Comparison of ENCODE assay signal across 11 cellular contexts in the genomic region with DNA sequence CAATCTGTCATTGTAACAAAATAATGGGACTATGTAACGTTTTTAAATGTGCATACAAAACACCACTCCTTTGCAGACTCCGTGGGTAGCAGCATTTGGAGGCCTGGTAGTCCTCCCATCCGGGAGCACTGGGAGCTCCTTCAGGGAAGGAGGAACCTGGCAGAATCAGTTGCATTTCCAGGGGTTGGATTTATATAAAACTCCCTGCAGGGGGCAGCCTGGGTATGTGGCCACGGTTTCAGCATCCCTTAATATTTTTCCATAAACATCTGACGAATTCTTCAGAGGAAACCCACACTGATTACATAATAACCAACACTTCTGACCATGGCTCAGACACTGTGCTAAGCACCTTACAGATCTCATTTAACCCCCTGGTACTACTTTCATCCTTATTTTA. TPM values are rescaled to one million over a fixed set of nuclear protein-coding genes. Genes with fewer than 3 reads are reported as not detected.
DNase-seq lines count a peak whose midpoint lies in the region; ATAC-seq, FAIRE-seq and TF ChIP-seq lines count a peak whose summit lies in the region.
"Had no signal": no experiment of that assay in that cellular context is flagged by ENCODE, and none has a peak within 500 bp of the region (broad histone marks: within the 10 kb centered on the region; RNA-seq: fewer than 3 reads in every experiment).

No MANE protein-coding gene starts in this region.

- DNase-seq in BE2C (peak; percentile 17), HTR-8/SVneo (ENCODE audit: insufficient read length, low spot score) (peak; percentile 25), mammary epithelial cell (peak; percentile 46), RCC 7860 (ENCODE audit: low spot score) (no peak), glutamatergic neuron (no peak), H9 (no peak)
- DNase-seq: activated naive CD4-positive, alpha-beta T cell had no signal

- H3K79me2 ChIP-seq in mammary epithelial cell (ENCODE audit: insufficient read depth, low read length): no peaks in the 10 kb centered on the region
- no peaks in the 10 kb centered on the region for H3K79me2 ChIP-seq in H9 (ENCODE audit: insufficient read depth, low read length)

- ATAC-seq in HG02870 (IDR thresholded peaks at IDR 0.05; ENCODE audit: unreplicated experiment): no peak

- H3K27ac Mint-ChIP-seq in glutamatergic neuron (ENCODE audit: unreplicated experiment) (no peak overlapping the region), H9 (no peak overlapping the region; a peak in 1 of 7 replicates)

- no peak overlapping the region for H2AK5ac ChIP-seq in H9 (ENCODE audit: insufficient read length, low read length)

- H3K4me1 Mint-ChIP-seq in glutamatergic neuron (ENCODE audit: low read depth, unreplicated experiment) (peaks cover 8% of the 10 kb centered on the region), H9 (peaks cover 9 to 10% of the 10 kb centered on the region in 2 experiments)

- H4K91ac ChIP-seq in H9 (ENCODE audit: insufficient read length, low read depth, low read length): no peak overlapping the region

- H3K4me3 Mint-ChIP-seq in glutamatergic neuron (ENCODE audit: unreplicated experiment) (no peak overlapping the region), H9 (no peak overlapping the region)

- H4K5ac ChIP-seq in H9 (ENCODE audit: insufficient read length, low read depth, low read length): no peak overlapping the region

- TF ChIP-seq CTCF in BE2C (IDR thresholded peaks at IDR 0.05; ENCODE audit: low read depth, low read length) (peak; percentile 49), mammary epithelial cell (conservative IDR thresholded peaks at IDR 0.05 in 1 of 2, IDR thresholded peaks at IDR 0.05 in 1 of 2; ENCODE audit: extremely low read depth in 1 of 2, insufficient read depth in 1 of 2, low read depth in 1 of 2, low read length in 2 of 2) (peak; percentile 23 to 40), liver (IDR thresholded peaks at IDR 0.05; ENCODE audit: low read depth, low read length, missing input control) (peak; percentile 15), glutamatergic neuron (IDR thresholded peaks at IDR 0.05; ENCODE audit: partially characterized antibody, unreplicated experiment) (no peak), H9 (conservative IDR thresholded peaks at IDR 0.05) (no peak; the same call in 2 of the 3 replicates)

- no TSS peak for BruUV-seq in mammary epithelial cell (replicated peaks; lab: Mats Ljungman, UMichigan)

- dilution Hi-C loops in mammary epithelial cell (cut with HindIII; ENCODE audit: low sequenced_read_pairs): loop anchor here (5.0 to 10.0 kb wide), 2 partner anchors 58 to 491 kb away; no protein-coding TSS in a partner anchor

- H3K4me2 ChIP-seq in mammary epithelial cell (ENCODE audit: insufficient read depth, low read depth, low read length) (no peak overlapping the region), H9 (ENCODE audit: insufficient read depth, insufficient read length, low read length) (no peak overlapping the region)

- no peak overlapping the region for H2BK20ac ChIP-seq in H9 (ENCODE audit: low read depth, low read length, poor library complexity, severe bottlenecking)

- H3K36me3 ChIP-seq in BE2C: no peaks in the 10 kb centered on the region
- no peaks in the 10 kb centered on the region for H3K36me3 ChIP-seq in mammary epithelial cell (ENCODE audit: insufficient read depth, low read length)
- no peaks in the 10 kb centered on the region for H3K36me3 ChIP-seq in liver (ENCODE audit: control insufficient read depth in 4 of 4, insufficient read depth in 3 of 4, low read depth in 1 of 4, low read length in 3 of 4)
- H3K36me3 ChIP-seq: suprapubic skin had no signal

- H3K27me3 Mint-ChIP-seq in glutamatergic neuron (ENCODE audit: unreplicated experiment) (peaks cover 8% of the 10 kb centered on the region), H9 (ENCODE audit: low read depth) (peaks cover 49% of the 10 kb centered on the region)

- no peak overlapping the region for H2BK5ac ChIP-seq in H9 (ENCODE audit: insufficient read length, low read length)

- H3K27me3 ChIP-seq in BE2C (peaks cover 3% of the 10 kb centered on the region; the same call in 1 of the 2 replicates), mammary epithelial cell (ENCODE audit: insufficient read depth, low read length) (no peaks in the 10 kb centered on the region), liver (ENCODE audit: control insufficient read depth in 4 of 4, insufficient read depth in 4 of 4, low read length in 3 of 4) (no peaks in the 10 kb centered on the region), H9 (ENCODE audit: insufficient read depth, low read length) (no peaks in the 10 kb centered on the region)

- no peak overlapping the region for H3K27ac ChIP-seq in mammary epithelial cell (ENCODE audit: insufficient read depth, low read depth, low read length)
- H3K27ac ChIP-seq in liver (ENCODE audit: low read depth in 1 of 2, low read length in 2 of 2): no peak overlapping the region
- H3K27ac ChIP-seq in H9 (ENCODE audit: insufficient read length, low read depth, low read length): no peak overlapping the region
- H3K27ac ChIP-seq: suprapubic skin had no signal

- no peak overlapping the region for H3K4ac ChIP-seq in H9 (ENCODE audit: low read depth, low read length)

- no peak overlapping the region for H3K9ac ChIP-seq in mammary epithelial cell (ENCODE audit: insufficient read depth, low read length)
- H3K9ac ChIP-seq in liver (ENCODE audit: low read depth in 1 of 2, low read length in 2 of 2): no peak overlapping the region
- H3K9ac ChIP-seq in H9 (ENCODE audit: extremely low read depth, insufficient read length, low read length): no peak overlapping the region

- no peak overlapping the region for H3K18ac ChIP-seq in H9 (ENCODE audit: insufficient read length, low read depth, low read length)

- H4K20me1 ChIP-seq in mammary epithelial cell (ENCODE audit: insufficient read depth, low read length) (no peaks in the 10 kb centered on the region), H9 (ENCODE audit: control insufficient read depth, insufficient read depth, insufficient read length) (no peaks in the 10 kb centered on the region)

- H3T11ph ChIP-seq in H9 (ENCODE audit: low read length): no peak overlapping the region

- H3K23me2 ChIP-seq in H9 (ENCODE audit: insufficient read length, low read depth, low read length, poor library complexity, severe bottlenecking): no peaks in the 10 kb centered on the region

- FAIRE-seq in HTR-8/SVneo (lab: Jason Lieb, UNC): no peak
- no peak for FAIRE-seq in RCC 7860 (lab: Jason Lieb, UNC)

- no peak overlapping the region for H4K8ac ChIP-seq in H9 (replicated peaks; ENCODE audit: insufficient read length, low read depth, low read length)

- no peak overlapping the region for H2BK120ac ChIP-seq in H9 (ENCODE audit: low read depth, low read length, poor library complexity, severe bottlenecking)

- H3K4me1 ChIP-seq in BE2C: no peaks in the 10 kb centered on the region
- H3K4me1 ChIP-seq in mammary epithelial cell (ENCODE audit: insufficient read depth, low read length): peaks cover 9% of the 10 kb centered on the region
- peaks cover 0 to 3% (median 0%) of the 10 kb centered on the region in 4 donors for H3K4me1 ChIP-seq in liver (ENCODE audit: control insufficient read depth in 4 of 4, insufficient read depth in 4 of 4, low read length in 3 of 4)
- no peaks in the 10 kb centered on the region for H3K4me1 ChIP-seq in H9 (ENCODE audit: insufficient read depth, low read length)
- H3K4me1 ChIP-seq: suprapubic skin had no signal

- no peak overlapping the region for H3K56ac ChIP-seq in H9 (ENCODE audit: insufficient read length, low read depth, low read length)

- H3K14ac ChIP-seq in H9 (ENCODE audit: insufficient read depth, low read length): no peak overlapping the region

- H2BK15ac ChIP-seq in H9 (ENCODE audit: low read depth, low read length): no peak overlapping the region

- H3K79me1 ChIP-seq in H9 (ENCODE audit: insufficient read depth, low read depth, low read length, poor library complexity, severe bottlenecking): no peaks in the 10 kb centered on the region

- CTCF ChIA-PET in mammary epithelial cell (lab: Charles Lee; ENCODE audit: low non-redundant PET): interaction anchor here (0.5 to 1.0 kb wide), 7 partner anchors 13 to 533 kb away, joined by 3 to 9 read pairs (median 4); no protein-coding TSS in a partner anchor

- in situ Hi-C loops in mammary epithelial cell (cut with MboI; ENCODE audit: low sequenced_read_pairs in 2 of 2): loop anchor here (10.0 kb wide), 2 partner anchors 141 to 531 kb away; no protein-coding TSS in a partner anchor

- H3K9me3 ChIP-seq in BE2C (no peaks in the 10 kb centered on the region), mammary epithelial cell (replicated peaks; ENCODE audit: insufficient read depth, low read length) (no peaks in the 10 kb centered on the region), liver (ENCODE audit: control insufficient read depth in 4 of 4, low read length in 3 of 4) (peaks cover 0 to 3% (median 0%) of the 10 kb centered on the region in 4 donors), H9 (ENCODE audit: control insufficient read depth, low read depth, low read length) (no peaks in the 10 kb centered on the region)
- H3K9me3 ChIP-seq: suprapubic skin had no signal

- H3K4me3 ChIP-seq in BE2C (ENCODE audit: low read depth, low read length) (no peak overlapping the region), mammary epithelial cell (replicated peaks in 1 of 3; ENCODE audit: insufficient read depth in 1 of 3, low read depth in 2 of 3, low read length in 3 of 3) (no peak overlapping the region), liver (ENCODE audit: low read depth in 1 of 3, low read length in 3 of 3) (no peak overlapping the region)
- H3K4me3 ChIP-seq: suprapubic skin had no signal

- H3K9me3 Mint-ChIP-seq in glutamatergic neuron (ENCODE audit: unreplicated experiment): peaks cover 2% of the 10 kb centered on the region
- H3K9me3 Mint-ChIP-seq in H9: no peaks in the 10 kb centered on the region; a peak in 1 of 5 replicates

- 27% methylated on average over 5 of the region's 5 CpGs for WGBS in mammary epithelial cell (ENCODE audit: low coverage, missing lambda C conversion rate)
- 45% methylated on average over 5 of the region's 5 CpGs for WGBS in liver
- no CpG with 5 or more reads among the region's 5 CpGs for WGBS in H9 (ENCODE audit: extremely low coverage, insufficient read length, low lambda C conversion rate)

- H3K36me3 Mint-ChIP-seq in glutamatergic neuron (ENCODE audit: unreplicated experiment): no peaks in the 10 kb centered on the region
- H3K36me3 Mint-ChIP-seq in H9 (ENCODE audit: insufficient read depth in 1 of 3, low read depth in 3 of 3): no peaks in the 10 kb centered on the region

- no peak overlapping the region for H3K23ac ChIP-seq in H9 (ENCODE audit: insufficient read length, low read depth, low read length)

- peak; percentile 55 to 58 for TF ChIP-seq RAD21 in liver (IDR thresholded peaks at IDR 0.05)

- H2BK12ac ChIP-seq in H9 (ENCODE audit: insufficient read length, low read depth, low read length): no peak overlapping the region

- no peak overlapping the region for H2AFZ ChIP-seq in mammary epithelial cell (ENCODE audit: low read depth, low read length)
- H2AFZ ChIP-seq in H9 (ENCODE audit: low read length): no peak overlapping the region

- intact Hi-C loops in mammary epithelial cell (cut with micrococcal nuclease): loop anchor here (1.0 to 10.0 kb wide), 4 partner anchors 105 to 441 kb away; a partner anchor contains a TSS

RNA-seq across cellular contexts. Expression of a gene that starts 6.1 kb away (rescaled TPM):
- 4.3 TPM for polyA plus RNA-seq in BE2C (2012; ENCODE audit: insufficient read depth, insufficient read length, low read depth)
- 10 to 100 TPM; 19.0 to 23.2 TPM for total RNA-seq in mammary epithelial cell
- polyA plus RNA-seq in mammary epithelial cell: 6.3 TPM
- polyA minus RNA-seq in mammary epithelial cell: 18.6 TPM
- 10 to 100 TPM in 1 of 2 donors, 1 to 10 TPM in 1; 5.2 to 11.6 TPM for total RNA-seq in liver
- polyA plus RNA-seq in liver: 1 to 10 TPM; 2.1 to 2.8 TPM
- 0.25 TPM for total RNA-seq in glutamatergic neuron (ENCODE audit: unreplicated experiment)
- 1.8 and 2.0 TPM in 2 replicates for total RNA-seq in H9 (2021)
- polyA plus RNA-seq: neural cell had no signal

Comparison
In these comparisons a context has a peak if more than half of its experiments do, and no peak if none do; other contexts are left out.
1. DNase-seq: peak in BE2C (single experiment), HTR-8/SVneo (single experiment) and mammary epithelial cell (single experiment); none in RCC 7860 (single experiment), glutamatergic neuron (single experiment) and H9 (single experiment).
2. CTCF ChIP-seq: peak in BE2C (single experiment), mammary epithelial cell (2 of 2) and liver (single experiment); none in glutamatergic neuron (single experiment) and H9 (single experiment).